Comparison of ENCODE assay signal across 8 cellular contexts in the genomic region with DNA sequence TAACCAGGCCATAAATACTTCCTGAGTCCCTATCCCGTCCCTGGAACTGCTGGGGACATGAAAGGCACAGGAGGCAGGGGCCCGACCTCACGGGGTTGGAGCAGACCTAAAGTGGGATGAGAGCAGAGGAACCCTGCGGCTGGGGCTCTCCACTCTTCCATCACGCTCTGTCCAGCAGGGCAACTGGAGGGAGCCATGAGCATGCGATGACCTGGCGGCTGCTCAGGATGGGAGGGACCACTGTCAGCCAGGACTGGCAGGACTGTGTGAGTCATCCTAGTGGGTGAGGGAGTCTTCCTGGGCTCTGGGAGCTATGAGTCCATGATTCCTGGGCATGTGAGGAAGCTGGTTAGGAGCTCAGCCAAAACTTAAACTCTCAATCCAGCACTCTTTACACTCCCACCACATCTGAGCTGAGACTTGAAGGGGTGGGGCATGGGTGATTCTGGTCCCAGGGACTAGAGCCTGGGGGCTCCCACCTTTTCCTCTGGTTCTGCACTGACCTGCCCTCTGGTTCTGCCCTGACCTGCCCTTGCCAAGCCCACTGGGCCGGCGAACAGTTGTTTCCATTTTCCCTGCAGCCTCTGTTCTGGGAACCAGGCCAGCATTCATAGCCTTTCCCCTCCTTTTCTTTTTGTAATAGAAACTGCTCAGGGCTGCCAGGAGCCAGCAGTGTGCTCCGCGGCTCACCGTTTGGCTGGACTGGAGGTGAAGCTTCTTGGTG. TPM values are rescaled to one million over a fixed set of nuclear protein-coding genes. Genes with fewer than 3 reads are reported as not detected.
DNase-seq lines count a peak whose midpoint lies in the region; ATAC-seq lines count a peak whose summit lies in the region.

No MANE protein-coding gene starts in this region.

- H3K27me3 Mint-ChIP-seq in activated T-helper 2 cell treated with anti-CD3 and anti-CD28 coated beads, Interferon-gamma antibody, Interleukin-2, Interleukin-4, amounts not matched to agents 10 μg/mL and 5 μg/mL and 100 μg/mL, durations not matched to agents 14 hours and 24 hours and 36 hours (ENCODE audit: low read depth) = no peaks in the 10 kb centered on the region

- no peak for ATAC-seq in HG02970 (IDR thresholded peaks at IDR 0.05; ENCODE audit: low FRiP score, unreplicated experiment)

- H3K36me3 Mint-ChIP-seq in activated T-helper 2 cell treated with anti-CD3 and anti-CD28 coated beads, Interferon-gamma antibody, Interleukin-2, Interleukin-4, amounts not matched to agents 10 μg/mL and 5 μg/mL and 100 μg/mL, durations not matched to agents 14 hours and 24 hours and 36 hours (ENCODE audit: low read depth) = peaks cover 6% of the 10 kb centered on the region

- no peak overlapping the region for H3K27ac Mint-ChIP-seq in activated T-helper 2 cell treated with anti-CD3 and anti-CD28 coated beads, Interferon-gamma antibody, Interleukin-2, Interleukin-4, amounts not matched to agents 10 μg/mL and 5 μg/mL and 100 μg/mL, durations not matched to agents 14 hours and 24 hours and 36 hours

- H3K4me3 ChIP-seq in skeletal muscle cell (ENCODE audit: low read depth, low read length) = peak overlapping the region; percentile 30

- intact Hi-C loops in activated T-helper 2 cell treated with anti-CD3 and anti-CD28 coated beads, Interferon-gamma antibody, Interleukin-2, Interleukin-4, amounts not matched to agents 10 μg/mL and 5 μg/mL and 100 μg/mL, durations not matched to agents 14 hours and 24 hours and 36 hours (cut with micrococcal nuclease) = no loop called here

- H3K4me1 Mint-ChIP-seq in activated T-helper 2 cell treated with anti-CD3 and anti-CD28 coated beads, Interferon-gamma antibody, Interleukin-2, Interleukin-4, amounts not matched to agents 10 μg/mL and 5 μg/mL and 100 μg/mL, durations not matched to agents 14 hours and 24 hours and 36 hours (ENCODE audit: low read depth) = peaks cover 33% of the 10 kb centered on the region

- no peak overlapping the region for H3K4me3 Mint-ChIP-seq in activated T-helper 2 cell treated with anti-CD3 and anti-CD28 coated beads, Interferon-gamma antibody, Interleukin-2, Interleukin-4, amounts not matched to agents 10 μg/mL and 5 μg/mL and 100 μg/mL, durations not matched to agents 14 hours and 24 hours and 36 hours (ENCODE audit: low read depth)

- H3K9me3 Mint-ChIP-seq in activated T-helper 2 cell treated with anti-CD3 and anti-CD28 coated beads, Interferon-gamma antibody, Interleukin-2, Interleukin-4, amounts not matched to agents 10 μg/mL and 5 μg/mL and 100 μg/mL, durations not matched to agents 14 hours and 24 hours and 36 hours = no peaks in the 10 kb centered on the region

- DNase-seq in Ammon's horn (ENCODE audit: low spot score) (peak; percentile 87), MV-4-11 (lab: John Stamatoyannopoulos, UW) (peak; percentile 4), anterior cingulate cortex (lab: John Stamatoyannopoulos, UW) (peak in 55 of 58 donors; percentile 25 to 90 (median 72)), hepatic stellate cell (ENCODE audit: low spot score) (peak; percentile 95), skeletal muscle cell (ENCODE audit: low read depth) (peak; percentile 90)
- DNase-seq in activated CD4-positive, alpha-beta T cell treated with anti-CD3 and anti-CD28 coated beads for 48 hours = no peak
- DNase-seq in activated T-helper 2 cell treated with anti-CD3 and anti-CD28 coated beads, Interferon-gamma antibody, Interleukin-2, Interleukin-4, amounts not matched to agents 10 μg/mL and 5 μg/mL and 100 μg/mL, durations not matched to agents 14 hours and 24 hours and 36 hours (ENCODE audit: low spot score) = no peak

RNA-seq across cellular contexts. Expression of gene SYPL1, which starts 47.1 kb away (rescaled TPM):
- 38.2 and 40.9 TPM in 2 replicates for total RNA-seq in activated T-helper 2 cell treated with anti-CD3 and anti-CD28 coated beads, Interferon-gamma antibody, Interleukin-2, Interleukin-4, amounts not matched to agents 10 μg/mL and 5 μg/mL and 100 μg/mL, durations not matched to agents 14 hours and 24 hours and 36 hours

Comparison
In these comparisons a context has a peak if more than half of its experiments do, and no peak if none do; other contexts are left out.
1. DNase-seq: peak in Ammon's horn (single experiment), MV-4-11 (single experiment), anterior cingulate cortex (55 of 58), hepatic stellate cell (single experiment) and skeletal muscle cell (single experiment); none in activated CD4-positive, alpha-beta T cell treated with anti-CD3 and anti-CD28 coated beads for 48 hours (single experiment) and activated T-helper 2 cell treated with anti-CD3 and anti-CD28 coated beads, Interferon-gamma antibody, Interleukin-2, Interleukin-4, amounts not matched to agents 10 μg/mL and 5 μg/mL and 100 μg/mL, durations not matched to agents 14 hours and 24 hours and 36 hours (single experiment).